ENCODE assay signal across 8 cellular contexts in genomic region chr15:43775411-43775965, GRCh38. TPM values are rescaled to one million over a fixed set of nuclear protein-coding genes. Genes with fewer than 3 reads are reported as not detected.
DNase-seq lines count a peak whose midpoint lies in the region; ATAC-seq, FAIRE-seq and TF ChIP-seq lines count a peak whose summit lies in the region.

No MANE protein-coding gene starts in this region.

- no peak overlapping the region for H3K14ac ChIP-seq in H1 (ENCODE audit: insufficient read length)

- intact Hi-C loops in CD4-positive, alpha-beta memory T cell (cut with micrococcal nuclease): no loop called here
- intact Hi-C loops in PC-3 (cut with micrococcal nuclease): loop anchor here (1.0 kb wide), 1 partner anchor 29 kb away; the partner anchor contains the start of gene PDIA3
- intact Hi-C loops in naive thymus-derived CD4-positive, alpha-beta T cell (cut with micrococcal nuclease): no loop called here

- H3K27me3 ChIP-seq in CD4-positive, alpha-beta memory T cell (ENCODE audit: insufficient read depth, low read length): no peaks in the 10 kb centered on the region
- H3K27me3 ChIP-seq in PC-3 (ENCODE audit: low read length) (no peaks in the 10 kb centered on the region), H1 (replicated peaks in 1 of 4; ENCODE audit: control insufficient read depth in 3 of 4, extremely low read depth in 1 of 4, insufficient read depth in 3 of 4, low read length in 3 of 4) (peaks cover 0 to 2% (median 0%) of the 10 kb centered on the region in 4 experiments; a peak in 2 of 7 replicates)
- H3K27me3 ChIP-seq in naive thymus-derived CD4-positive, alpha-beta T cell (ENCODE audit: control insufficient read depth in 2 of 2, insufficient read depth in 2 of 2, low read length in 2 of 2): no peaks in the 10 kb centered on the region

- no peak for FAIRE-seq in H1 (lab: Jason Lieb, UNC)

- TF ChIP-seq CTCF in HFFc6 (IDR thresholded peaks at IDR 0.05) (peak; percentile 74), PC-3 (conservative IDR thresholded peaks at IDR 0.05; ENCODE audit: low read depth, low read length) (peak; percentile 81), H1 (IDR thresholded peaks at IDR 0.05; ENCODE audit: control extremely low read depth in 1 of 3, insufficient read depth in 1 of 3, low read depth in 1 of 3, low read length in 3 of 3) (peak; percentile 42 to 70 (median 68); a peak in 3 of 4 replicates)

- H2AFZ ChIP-seq in PC-3 (ENCODE audit: low read length) (peak overlapping the region; percentile 90; the same call in 1 of the 2 replicates), H1 (ENCODE audit: low read length) (no peak overlapping the region)

- H4K8ac ChIP-seq in H1 (ENCODE audit: extremely low read depth, insufficient read depth, low read length): no peak overlapping the region

- no peak overlapping the region for H2BK5ac ChIP-seq in H1 (ENCODE audit: low read depth, low read length)

- H3K79me2 ChIP-seq in PC-3 (ENCODE audit: low read length) (peaks cover 10% of the 10 kb centered on the region; the same call in 1 of the 2 replicates), H1 (ENCODE audit: control insufficient read depth in 1 of 2, insufficient read depth in 2 of 2, low read length in 2 of 2) (no peaks in the 10 kb centered on the region)

- no peak overlapping the region for H4K5ac ChIP-seq in H1 (ENCODE audit: insufficient read length, low read depth, low read length)

- no peaks in the 10 kb centered on the region for H3K9me3 ChIP-seq in CD4-positive, alpha-beta memory T cell (ENCODE audit: control insufficient read depth in 1 of 2, low read length in 2 of 2)
- H3K9me3 ChIP-seq in PC-3 (ENCODE audit: low read length): no peaks in the 10 kb centered on the region
- H3K9me3 ChIP-seq in H1 (ENCODE audit: insufficient read depth in 2 of 2, low read depth in 1 of 2, low read length in 1 of 2): no peaks in the 10 kb centered on the region
- H3K9me3 ChIP-seq in naive thymus-derived CD4-positive, alpha-beta T cell (ENCODE audit: control insufficient read depth in 2 of 3, low read length in 3 of 3): no peaks in the 10 kb centered on the region

- no peak overlapping the region for H4K91ac ChIP-seq in H1 (replicated peaks; ENCODE audit: insufficient read length, low read length)

- H2BK15ac ChIP-seq in H1 (ENCODE audit: low read length): no peak overlapping the region

- H3K9ac ChIP-seq in PC-3 (ENCODE audit: low read length) (peak overlapping the region; percentile 53), H1 (replicated peaks in 1 of 4; ENCODE audit: extremely low read depth in 1 of 4, low read depth in 3 of 4, low read length in 3 of 4) (no peak overlapping the region)

- no peaks in the 10 kb centered on the region for H4K20me1 ChIP-seq in PC-3 (ENCODE audit: low read length)
- peaks cover 0 to 3% of the 10 kb centered on the region in 2 experiments for H4K20me1 ChIP-seq in H1 (replicated peaks in 1 of 2; ENCODE audit: control insufficient read depth in 1 of 2, insufficient read depth in 2 of 2, low read length in 2 of 2)

- H3K36me3 Mint-ChIP-seq in CD4-positive, alpha-beta memory T cell: peaks cover 14 to 38% of the 10 kb centered on the region in 2 donors
- H3K36me3 Mint-ChIP-seq in HFFc6 (ENCODE audit: low read depth): peaks cover 16% of the 10 kb centered on the region; the same call in 1 of the 2 replicates
- peaks cover 0 to 20% (median 9%) of the 10 kb centered on the region in 5 donors for H3K36me3 Mint-ChIP-seq in naive thymus-derived CD4-positive, alpha-beta T cell

- H3K4me3 Mint-ChIP-seq in CD4-positive, alpha-beta memory T cell: peak overlapping the region in 7 of 8 donors; percentile 93 to 96 (median 94)
- H3K4me3 Mint-ChIP-seq in HFFc6: no peak overlapping the region
- peak overlapping the region in 9 of 10 donors; percentile 51 to 97 (median 94) for H3K4me3 Mint-ChIP-seq in naive thymus-derived CD4-positive, alpha-beta T cell

- ATAC-seq in PC-3: peak; percentile 54
- no peak for ATAC-seq in naive thymus-derived CD4-positive, alpha-beta T cell
- no peak for ATAC-seq in GM19452 (IDR thresholded peaks at IDR 0.05; ENCODE audit: unreplicated experiment)
- no peak for ATAC-seq in HG03521 (IDR thresholded peaks at IDR 0.05; ENCODE audit: unreplicated experiment)
- ATAC-seq in GM21390 (IDR thresholded peaks at IDR 0.05; ENCODE audit: unreplicated experiment): no peak

- TF ChIP-seq EP300 in H1 (IDR thresholded peaks at IDR 0.05; ENCODE audit: borderline replicate concordance in 1 of 2, low read depth in 2 of 2, low read length in 2 of 2): no peak

- peaks cover 0 to 4% (median 0%) of the 10 kb centered on the region in 8 donors for H3K9me3 Mint-ChIP-seq in CD4-positive, alpha-beta memory T cell
- H3K9me3 Mint-ChIP-seq in HFFc6: no peaks in the 10 kb centered on the region
- no peaks in the 10 kb centered on the region for H3K9me3 Mint-ChIP-seq in naive thymus-derived CD4-positive, alpha-beta T cell

- no peaks in the 10 kb centered on the region for H3K9me2 ChIP-seq in PC-3 (replicated peaks; ENCODE audit: low read length)

- peak in 1 of 2 experiments; percentile 54; a peak in 1 of 3 replicates for TF ChIP-seq POLR2A in H1 (IDR thresholded peaks at IDR 0.05; ENCODE audit: control extremely low read depth in 1 of 2, low read depth in 2 of 2, low read length in 2 of 2)

- no peak overlapping the region for H3K4me3 ChIP-seq in CD4-positive, alpha-beta memory T cell (ENCODE audit: low read length in 2 of 2)
- H3K4me3 ChIP-seq in PC-3 (ENCODE audit: low read length) (peak overlapping the region; percentile 83), H1 (ENCODE audit: extremely low read depth in 1 of 4, insufficient read depth in 2 of 4, low read depth in 3 of 4, low read length in 4 of 4) (peak overlapping the region; percentile 51 to 78 (median 71))
- no peak overlapping the region for H3K4me3 ChIP-seq in naive thymus-derived CD4-positive, alpha-beta T cell (ENCODE audit: low read length)

- peaks cover 16% of the 10 kb centered on the region for H3K4me1 ChIP-seq in CD4-positive, alpha-beta memory T cell (ENCODE audit: insufficient read depth, low read length)
- H3K4me1 ChIP-seq in PC-3 (ENCODE audit: insufficient read depth, low read length): peaks cover 17% of the 10 kb centered on the region; the same call in 1 of the 2 replicates
- H3K4me1 ChIP-seq in H1 (replicated peaks in 1 of 4; ENCODE audit: control insufficient read depth in 3 of 4, insufficient read depth in 4 of 4, low read length in 3 of 4): peaks cover 0 to 12% (median 5%) of the 10 kb centered on the region in 4 experiments; a peak in 5 of 7 replicates
- H3K4me1 ChIP-seq in naive thymus-derived CD4-positive, alpha-beta T cell (ENCODE audit: control insufficient read depth in 2 of 2, insufficient read depth in 2 of 2, low read length in 2 of 2): peaks cover 0 to 9% of the 10 kb centered on the region in 2 donors

- H3K27ac ChIP-seq in CD4-positive, alpha-beta memory T cell (ENCODE audit: low read depth, low read length): no peak overlapping the region
- H3K27ac ChIP-seq in PC-3 (ENCODE audit: low read length) (peak overlapping the region; percentile 44), H1 (ENCODE audit: low read depth, low read length) (no peak overlapping the region)
- H3K27ac ChIP-seq in naive thymus-derived CD4-positive, alpha-beta T cell (ENCODE audit: low read depth, low read length): peak overlapping the region; percentile 77

- no peak overlapping the region for H2BK12ac ChIP-seq in H1 (ENCODE audit: low read depth, low read length)

- peak; percentile 26 to 50 for TF ChIP-seq RAD21 in H1 (IDR thresholded peaks at IDR 0.05 in 1 of 2, conservative IDR thresholded peaks at IDR 0.05 in 1 of 2; ENCODE audit: low read depth in 2 of 2, low read length in 2 of 2)

- peak overlapping the region in 5 of 7 donors; percentile 42 to 97 (median 71) for H3K27ac Mint-ChIP-seq in CD4-positive, alpha-beta memory T cell
- H3K27ac Mint-ChIP-seq in HFFc6: peak overlapping the region; percentile 33; the same call in 1 of the 2 replicates
- H3K27ac Mint-ChIP-seq in naive thymus-derived CD4-positive, alpha-beta T cell: peak overlapping the region in 8 of 9 donors; percentile 68 to 96 (median 82)

- H2BK120ac ChIP-seq in H1 (replicated peaks; ENCODE audit: low read depth, low read length): no peak overlapping the region

- H3K4ac ChIP-seq in H1 (replicated peaks; ENCODE audit: insufficient read length, low read depth, low read length): no peak overlapping the region

- no peak overlapping the region for H3K56ac ChIP-seq in H1 (replicated peaks; ENCODE audit: insufficient read length, low read depth, low read length)

- H3K23ac ChIP-seq in H1 (ENCODE audit: insufficient read length): no peak overlapping the region

- no TSS peak for BruUV-seq in PC-3 (replicated peaks; lab: Mats Ljungman, UMichigan)

- 62% methylated on average over 1 of the region's 1 CpG; no CpG with 5 or more reads in 1 of the 2 experiments for WGBS in H1 (ENCODE audit: extremely low coverage in 1 of 2, insufficient coverage in 1 of 2, insufficient read length in 1 of 2, insufficient replicate concordance in 2 of 2, low coverage in 1 of 2, low lambda C conversion rate in 2 of 2, missing lambda C conversion rate in 1 of 2), 2 experiments

- no peaks in the 10 kb centered on the region for H3K79me1 ChIP-seq in H1 (ENCODE audit: low read depth, low read length)

- H3K23me2 ChIP-seq in H1 (ENCODE audit: low read depth, low read length): peaks cover 12% of the 10 kb centered on the region

- no peak for DNase-seq in CD4-positive, alpha-beta memory T cell
- peak; percentile 72 for DNase-seq in HFFc6
- DNase-seq in PC-3: peak; percentile 95
- peak; percentile 31 to 66 for DNase-seq in H1 (ENCODE audit: low read depth in 1 of 2, low spot score in 2 of 2)
- DNase-seq in naive thymus-derived CD4-positive, alpha-beta T cell: no peak

- H2BK20ac ChIP-seq in H1 (ENCODE audit: low read length): no peak overlapping the region

- H3K18ac ChIP-seq in H1 (ENCODE audit: extremely low read depth, low read length): no peak overlapping the region

- peaks cover 26% of the 10 kb centered on the region for H3K36me3 ChIP-seq in CD4-positive, alpha-beta memory T cell (ENCODE audit: insufficient read depth, low read length)
- peaks cover 34% of the 10 kb centered on the region for H3K36me3 ChIP-seq in PC-3 (ENCODE audit: low read depth, low read length)
- H3K36me3 ChIP-seq in H1 (ENCODE audit: control insufficient read depth in 2 of 4, insufficient read depth in 4 of 4, low read length in 3 of 4): peaks cover 21 to 36% (median 27%) of the 10 kb centered on the region in 4 experiments
- H3K36me3 ChIP-seq in naive thymus-derived CD4-positive, alpha-beta T cell (ENCODE audit: control insufficient read depth in 2 of 3, insufficient read depth in 3 of 3, low read length in 3 of 3): peaks cover 4 to 26% (median 13%) of the 10 kb centered on the region in 3 experiments

- CTCF ChIA-PET in CD4-positive, alpha-beta memory T cell (lab: Charles Lee; ENCODE audit: partially characterized antibody): interaction anchor here (1.6 kb wide), 1 partner anchor 19 kb away, joined by 3 read pairs; no protein-coding TSS in a partner anchor
- CTCF ChIA-PET in PC-3 (lab: Charles Lee): no interaction called here
- CTCF ChIA-PET in H1 (lab: Charles Lee; ENCODE audit: partially characterized antibody): interaction anchor here (0.8 to 4.8 kb wide), 7 partner anchors 13 to 267 kb away, joined by 3 to 50 read pairs (median 4); partner anchors contain the start of gene SERF2
- CTCF ChIA-PET in naive thymus-derived CD4-positive, alpha-beta T cell (lab: Charles Lee): interaction anchor here (0.6 kb wide), 1 partner anchor 34 kb away, joined by 3 read pairs; no protein-coding TSS in a partner anchor

- H3K4me2 ChIP-seq in PC-3 (ENCODE audit: low read length) (peak overlapping the region; percentile 82), H1 (ENCODE audit: insufficient read depth in 1 of 2, low read depth in 2 of 2, low read length in 2 of 2) (peak overlapping the region; percentile 83 to 98)

- POLR2A ChIA-PET in CD4-positive, alpha-beta memory T cell (lab: Charles Lee; ENCODE audit: partially characterized antibody): interaction anchor here (1.0 to 4.4 kb wide), 5 partner anchors 11 to 49 kb away, joined by 3 to 54 read pairs (median 5); partner anchors contain the start of genes HYPK, MFAP1, PDIA3 and SERF2
- POLR2A ChIA-PET in PC-3 (lab: Charles Lee; ENCODE audit: unreplicated experiment): no interaction called here
- POLR2A ChIA-PET in H1 (lab: Charles Lee; ENCODE audit: partially characterized antibody): interaction anchor here (0.7 to 4.8 kb wide), 7 partner anchors 10 to 52 kb away, joined by 3 to 54 read pairs (median 6); partner anchors contain the start of genes HYPK, SERF2 and SERINC4
- POLR2A ChIA-PET in naive thymus-derived CD4-positive, alpha-beta T cell (lab: Charles Lee): interaction anchor here (0.6 to 4.9 kb wide), 4 partner anchors 14 to 404 kb away, joined by 3 to 28 read pairs (median 4); partner anchors contain the start of gene SERF2

- peaks cover 8 to 18% (median 11%) of the 10 kb centered on the region in 4 donors for H3K4me1 Mint-ChIP-seq in CD4-positive, alpha-beta memory T cell
- peaks cover 15% of the 10 kb centered on the region for H3K4me1 Mint-ChIP-seq in HFFc6 (ENCODE audit: low read depth)
- H3K4me1 Mint-ChIP-seq in naive thymus-derived CD4-positive, alpha-beta T cell: peaks cover 5 to 23% (median 11%) of the 10 kb centered on the region in 7 donors

- no peaks in the 10 kb centered on the region for H3F3A ChIP-seq in PC-3 (ENCODE audit: low read length, unreplicated experiment)

- H3K27me3 Mint-ChIP-seq in CD4-positive, alpha-beta memory T cell: no peaks in the 10 kb centered on the region
- no peaks in the 10 kb centered on the region for H3K27me3 Mint-ChIP-seq in HFFc6 (ENCODE audit: insufficient read depth)
- peaks cover 0 to 7% (median 0%) of the 10 kb centered on the region in 5 donors for H3K27me3 Mint-ChIP-seq in naive thymus-derived CD4-positive, alpha-beta T cell

- no peak overlapping the region for H2AK5ac ChIP-seq in H1 (ENCODE audit: low read depth, low read length)

RNA-seq across cellular contexts. Expression of gene ELL3, which starts 1.3 kb away (rescaled TPM):
- 1 to 10 TPM; 1.3 to 1.8 TPM for total RNA-seq in CD4-positive, alpha-beta memory T cell
- 1 to 10 TPM; 1.1 to 2.6 TPM for polyA plus RNA-seq in CD4-positive, alpha-beta memory T cell
- 1 to 10 TPM in 4 of 6 experiments, under 1 TPM in 2; 0.91 to 1.5 (median 1.1) TPM for total RNA-seq in HFFc6 (2021; fragmentation: NEBNext Ultra II Directional; extraction: Animal tissue kit (Norgen Biotek cat#: 25700))
- total RNA-seq in PC-3 (2014; rRNA removed): 15.0 and 35.8 TPM in 2 replicates
- total RNA-seq in H1 (2021; fragmentation: NEBNext Ultra II Directional; extraction: Animal tissue kit (Norgen Biotek cat#: 25700)): 9.2 and 11.0 TPM in 2 replicates
- 13.7 and 15.5 TPM in 2 replicates for polyA plus RNA-seq in H1 (2011; rRNA removed)
- 15.8 TPM for polyA plus RNA-seq in H1 (2011; cell fraction: cytosol; rRNA removed)
- polyA plus RNA-seq in H1 (2011; cell fraction: nucleus; rRNA removed): 20.9 TPM
- polyA plus RNA-seq in H1 (2012, experiment 1 of 2): 6.7 to 10.4 TPM (median 8.4 TPM) in 4 replicates
- polyA plus RNA-seq in H1 (2012, experiment 2 of 2): 5.6 TPM
- polyA plus RNA-seq in H1 (2013, experiment 1 of 2): 5.5 TPM
- polyA plus RNA-seq in H1 (2013, experiment 2 of 2): 5.8 TPM
- 26.8 and 31.5 TPM in 2 replicates for polyA minus RNA-seq in H1 (2011; rRNA and poly(A)+ RNA removed)
- polyA minus RNA-seq in H1 (2011; cell fraction: cytosol; rRNA and poly(A)+ RNA removed): 10.0 TPM
- 14.1 TPM for polyA minus RNA-seq in H1 (2011; cell fraction: nucleus; rRNA and poly(A)+ RNA removed)
- 1 to 10 TPM; 1.8 to 2.1 (median 1.9) TPM for total RNA-seq in naive thymus-derived CD4-positive, alpha-beta T cell
- 1 to 10 TPM; 2.9 to 4.9 TPM for polyA plus RNA-seq in naive thymus-derived CD4-positive, alpha-beta T cell

RNA-seq across cellular contexts. Expression of gene SERF2, which starts 16.6 kb away (rescaled TPM):
- total RNA-seq in CD4-positive, alpha-beta memory T cell: 100 to 1,000 TPM; 564 to 596 TPM
- 1,000 to 10,000 TPM; 1,674 to 1,994 TPM for polyA plus RNA-seq in CD4-positive, alpha-beta memory T cell
- total RNA-seq in HFFc6 (2021; fragmentation: NEBNext Ultra II Directional; extraction: Animal tissue kit (Norgen Biotek cat#: 25700)): 1,000 to 10,000 TPM in 5 of 6 experiments, 100 to 1,000 TPM in 1; 908 to 1,158 (median 1,046) TPM
- 665 and 756 TPM in 2 replicates for total RNA-seq in PC-3 (2014; rRNA removed)
- total RNA-seq in H1 (2021; fragmentation: NEBNext Ultra II Directional; extraction: Animal tissue kit (Norgen Biotek cat#: 25700)): 655 and 672 TPM in 2 replicates
- 999 and 1,376 TPM in 2 replicates for polyA plus RNA-seq in H1 (2011; rRNA removed)
- 1,174 TPM for polyA plus RNA-seq in H1 (2011; cell fraction: cytosol; rRNA removed)
- polyA plus RNA-seq in H1 (2011; cell fraction: nucleus; rRNA removed): 1,118 TPM
- 775 to 1,254 TPM (median 901 TPM) in 4 replicates for polyA plus RNA-seq in H1 (2012, experiment 1 of 2)
- 2,658 TPM for polyA plus RNA-seq in H1 (2012, experiment 2 of 2)
- polyA plus RNA-seq in H1 (2013, experiment 1 of 2): 1,567 TPM
- polyA plus RNA-seq in H1 (2013, experiment 2 of 2): 1,462 TPM
- polyA minus RNA-seq in H1 (2011; rRNA and poly(A)+ RNA removed): 150 and 259 TPM in 2 replicates
- 192 TPM for polyA minus RNA-seq in H1 (2011; cell fraction: cytosol; rRNA and poly(A)+ RNA removed)
- 219 TPM for polyA minus RNA-seq in H1 (2011; cell fraction: nucleus; rRNA and poly(A)+ RNA removed)
- 100 to 1,000 TPM; 358 to 676 (median 553) TPM for total RNA-seq in naive thymus-derived CD4-positive, alpha-beta T cell
- polyA plus RNA-seq in naive thymus-derived CD4-positive, alpha-beta T cell: 1,000 to 10,000 TPM; 1,664 to 2,070 TPM

RNA-seq across cellular contexts. Expression of gene SERINC4, which starts 24.5 kb away (rescaled TPM):
- total RNA-seq in CD4-positive, alpha-beta memory T cell: under 1 TPM in 1 of 2 experiments, not detected in 1; 0.25 TPM
- 1 to 10 TPM in 1 of 2 donors, under 1 TPM in 1; 0.70 to 3.4 TPM for polyA plus RNA-seq in CD4-positive, alpha-beta memory T cell
- under 1 TPM in 3 of 6 experiments, not detected in 3; 0.07 to 0.11 (median 0.09) TPM for total RNA-seq in HFFc6 (2021; fragmentation: NEBNext Ultra II Directional; extraction: Animal tissue kit (Norgen Biotek cat#: 25700))
- not detected in 2 replicates for total RNA-seq in PC-3 (2014; rRNA removed)
- total RNA-seq in H1 (2021; fragmentation: NEBNext Ultra II Directional; extraction: Animal tissue kit (Norgen Biotek cat#: 25700)): not detected in 2 replicates
- polyA plus RNA-seq in H1 (2011; rRNA removed): 0.08 and 0.14 TPM in 2 replicates
- 0.16 TPM for polyA plus RNA-seq in H1 (2011; cell fraction: cytosol; rRNA removed)
- 0.11 TPM for polyA plus RNA-seq in H1 (2011; cell fraction: nucleus; rRNA removed)
- not detected in 4 replicates for polyA plus RNA-seq in H1 (2012, experiment 1 of 2)
- polyA plus RNA-seq in H1 (2012, experiment 2 of 2): 0.91 TPM
- 0.08 TPM for polyA plus RNA-seq in H1 (2013, experiment 1 of 2)
- 0.06 TPM for polyA plus RNA-seq in H1 (2013, experiment 2 of 2)
- polyA minus RNA-seq in H1 (2011; rRNA and poly(A)+ RNA removed): 0.06 TPM in 1 of 2 replicates, not detected in the other
- not detected for polyA minus RNA-seq in H1 (2011; cell fraction: cytosol; rRNA and poly(A)+ RNA removed)
- not detected for polyA minus RNA-seq in H1 (2011; cell fraction: nucleus; rRNA and poly(A)+ RNA removed)
- total RNA-seq in naive thymus-derived CD4-positive, alpha-beta T cell: under 1 TPM in 4 of 5 experiments, not detected in 1; 0.13 to 0.57 (median 0.33) TPM
- 1 to 10 TPM; 3.1 to 8.8 TPM for polyA plus RNA-seq in naive thymus-derived CD4-positive, alpha-beta T cell

RNA-seq across cellular contexts. Expression of gene HYPK, which starts 24.9 kb away (rescaled TPM):
- 10 to 100 TPM; 23.6 to 24.6 TPM for total RNA-seq in CD4-positive, alpha-beta memory T cell
- 10 to 100 TPM; 10.2 to 15.2 TPM for polyA plus RNA-seq in CD4-positive, alpha-beta memory T cell
- total RNA-seq in HFFc6 (2021; fragmentation: NEBNext Ultra II Directional; extraction: Animal tissue kit (Norgen Biotek cat#: 25700)): 10 to 100 TPM; 12.3 to 33.8 (median 19.3) TPM
- 22.8 and 29.4 TPM in 2 replicates for total RNA-seq in PC-3 (2014; rRNA removed)
- total RNA-seq in H1 (2021; fragmentation: NEBNext Ultra II Directional; extraction: Animal tissue kit (Norgen Biotek cat#: 25700)): 9.9 and 17.6 TPM in 2 replicates
- 5.0 and 5.4 TPM in 2 replicates for polyA plus RNA-seq in H1 (2011; rRNA removed)
- 7.6 TPM for polyA plus RNA-seq in H1 (2011; cell fraction: cytosol; rRNA removed)
- 11.4 TPM for polyA plus RNA-seq in H1 (2011; cell fraction: nucleus; rRNA removed)
- polyA plus RNA-seq in H1 (2012, experiment 1 of 2): 5.7 to 13.5 TPM (median 7.3 TPM) in 4 replicates
- polyA plus RNA-seq in H1 (2012, experiment 2 of 2): 2.6 TPM
- polyA plus RNA-seq in H1 (2013, experiment 1 of 2): 191 TPM
- polyA plus RNA-seq in H1 (2013, experiment 2 of 2): 216 TPM
- polyA minus RNA-seq in H1 (2011; rRNA and poly(A)+ RNA removed): 4.3 and 6.2 TPM in 2 replicates
- polyA minus RNA-seq in H1 (2011; cell fraction: cytosol; rRNA and poly(A)+ RNA removed): 21.1 TPM
- polyA minus RNA-seq in H1 (2011; cell fraction: nucleus; rRNA and poly(A)+ RNA removed): 17.1 TPM
- 10 to 100 TPM; 16.9 to 32.1 (median 27.0) TPM for total RNA-seq in naive thymus-derived CD4-positive, alpha-beta T cell
- polyA plus RNA-seq in naive thymus-derived CD4-positive, alpha-beta T cell: 10 to 100 TPM in 1 of 2 donors, 1 to 10 TPM in 1; 7.5 to 28.2 TPM

RNA-seq across cellular contexts. Expression of gene PDIA3, which starts 29.2 kb away (rescaled TPM):
- total RNA-seq in CD4-positive, alpha-beta memory T cell: 100 to 1,000 TPM; 232 to 248 TPM
- polyA plus RNA-seq in CD4-positive, alpha-beta memory T cell: 100 to 1,000 TPM; 391 to 411 TPM
- total RNA-seq in HFFc6 (2021; fragmentation: NEBNext Ultra II Directional; extraction: Animal tissue kit (Norgen Biotek cat#: 25700)): 100 to 1,000 TPM; 586 to 721 (median 660) TPM
- 187 and 210 TPM in 2 replicates for total RNA-seq in PC-3 (2014; rRNA removed)
- total RNA-seq in H1 (2021; fragmentation: NEBNext Ultra II Directional; extraction: Animal tissue kit (Norgen Biotek cat#: 25700)): 653 and 655 TPM in 2 replicates
- polyA plus RNA-seq in H1 (2011; rRNA removed): 70.8 and 90.4 TPM in 2 replicates
- 121 TPM for polyA plus RNA-seq in H1 (2011; cell fraction: cytosol; rRNA removed)
- 1,003 TPM for polyA plus RNA-seq in H1 (2011; cell fraction: nucleus; rRNA removed)
- polyA plus RNA-seq in H1 (2012, experiment 1 of 2): 447 to 565 TPM (median 501 TPM) in 4 replicates
- 101 TPM for polyA plus RNA-seq in H1 (2012, experiment 2 of 2)
- polyA plus RNA-seq in H1 (2013, experiment 1 of 2): 710 TPM
- 740 TPM for polyA plus RNA-seq in H1 (2013, experiment 2 of 2)
- polyA minus RNA-seq in H1 (2011; rRNA and poly(A)+ RNA removed): 32.6 and 46.8 TPM in 2 replicates
- polyA minus RNA-seq in H1 (2011; cell fraction: cytosol; rRNA and poly(A)+ RNA removed): 236 TPM
- polyA minus RNA-seq in H1 (2011; cell fraction: nucleus; rRNA and poly(A)+ RNA removed): 109 TPM
- 100 to 1,000 TPM; 127 to 397 (median 183) TPM for total RNA-seq in naive thymus-derived CD4-positive, alpha-beta T cell
- 100 to 1,000 TPM; 256 to 301 TPM for polyA plus RNA-seq in naive thymus-derived CD4-positive, alpha-beta T cell

Comparison
In these comparisons a context has a peak if more than half of its experiments do, and no peak if none do; other contexts are left out.
1. DNase-seq: peak in HFFc6 (single experiment), PC-3 (single experiment) and H1 (2 of 2); none in CD4-positive, alpha-beta memory T cell (0 of 5) and naive thymus-derived CD4-positive, alpha-beta T cell (0 of 9).
2. H3K27ac ChIP-seq: peak in PC-3 (single experiment) and naive thymus-derived CD4-positive, alpha-beta T cell (single experiment); none in CD4-positive, alpha-beta memory T cell (single experiment) and H1 (single experiment).
3. H3K4me3 ChIP-seq: peak in PC-3 (single experiment) and H1 (4 of 4); none in CD4-positive, alpha-beta memory T cell (0 of 2) and naive thymus-derived CD4-positive, alpha-beta T cell (single experiment).
4. Peak in every context shown above with its lines, with median percentiles within 50 percentile points of each other: H3K27ac Mint-ChIP-seq and CTCF ChIP-seq.